28 cellular contexts compared by ENCODE assay signal in the genomic region with DNA sequence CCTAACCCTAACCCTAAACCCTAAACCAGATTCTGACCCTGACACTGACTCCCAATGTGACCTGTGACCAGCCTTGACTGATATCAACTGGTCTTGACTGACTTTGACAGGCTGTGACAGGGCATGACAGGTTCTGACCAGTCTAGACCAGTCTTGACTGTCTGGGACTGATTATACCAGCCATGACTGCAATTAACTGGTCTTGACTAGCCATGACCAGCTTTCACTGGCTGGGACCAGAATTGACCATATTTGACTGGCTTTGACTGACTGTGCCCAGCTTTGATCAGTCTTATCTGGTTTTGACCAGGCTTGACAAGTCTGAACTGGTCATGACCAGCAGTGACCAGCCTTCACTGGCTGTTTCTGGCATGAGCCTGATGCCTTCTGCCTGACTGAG.
"Had no signal": no experiment of that assay in that cellular context is flagged by ENCODE, and none has a peak within 500 bp of the region (broad histone marks: within the 10 kb centered on the region; RNA-seq: fewer than 3 reads in every experiment).

No MANE protein-coding gene starts in this region.

- H3K9me3 ChIP-seq: ascending aorta, esophagus squamous epithelium, gastroesophageal sphincter had no signal

- H3K27me3 ChIP-seq: ascending aorta, brain microvascular endothelial cell, esophagus squamous epithelium, gastroesophageal sphincter had no signal

- DNase-seq: activated CD4-positive, alpha-beta memory T cell treated with anti-CD3 and anti-CD28 coated beads, Interleukin-2, amount 10 ng/mL, durations not matched to agents 7 days and 5 days; activated CD4-positive, alpha-beta T cell treated with anti-CD3 and anti-CD28 coated beads for 1 hour; activated CD4-positive, alpha-beta T cell treated with anti-CD3 and anti-CD28 coated beads for 4 hours; activated CD4-positive, alpha-beta T cell treated with anti-CD3 and anti-CD28 coated beads, Interleukin-2, amount 10 ng/mL, durations not matched to agents 7 days and 5 days; activated CD4-positive, alpha-beta T cell treated with anti-CD3 and anti-CD28 coated beads, Interleukin-2, amount 50 U/mL, for 4 hours; activated CD8-positive, alpha-beta memory T cell treated with anti-CD3 and anti-CD28 coated beads, Interleukin-2, amount 50 U/mL, for 48 hours; activated gamma-delta T cell; activated naive CD4-positive, alpha-beta T cell; activated naive CD4-positive, alpha-beta T cell treated with anti-CD3 and anti-CD28 coated beads, Interleukin-2, amount 10 ng/mL, durations not matched to agents 7 days and 5 days; activated naive CD8-positive, alpha-beta T cell treated with anti-CD3 and anti-CD28 coated beads, Interleukin-2, amount 10 ng/mL, durations not matched to agents 7 days and 5 days; activated T-cell treated with anti-CD3 and anti-CD28 coated beads for 4 hours; activated T-cell treated with anti-CD3 and anti-CD28 coated beads, Interleukin-2, amount 50 U/mL, for 24 hours; activated T-cell treated with anti-CD3 and anti-CD28 coated beads, Interleukin-2, amount 50 U/mL, for 72 hours; brain microvascular endothelial cell; caudate nucleus; cortex of kidney; dermis blood vessel endothelial cell; effector CD4-positive, alpha-beta T cell; effector memory CD8-positive, alpha-beta T cell; esophagus squamous epithelium; foreskin melanocyte; head of caudate nucleus; T-helper 2 cell had no signal

- H3K4me1 ChIP-seq: ascending aorta, esophagus squamous epithelium, gastroesophageal sphincter had no signal

- H3K36me3 ChIP-seq: ascending aorta, brain microvascular endothelial cell, esophagus squamous epithelium, gastroesophageal sphincter had no signal

- FAIRE-seq: colon had no signal

- H3K27ac ChIP-seq: ascending aorta, brain microvascular endothelial cell, epithelial cell of prostate, esophagus squamous epithelium, gastroesophageal sphincter had no signal

- ATAC-seq: activated naive CD4-positive, alpha-beta T cell treated with anti-CD3 and anti-CD28 coated beads, Interleukin-2, amount 50 U/mL, for 72 hours; activated T-cell treated with anti-CD3 and anti-CD28 coated beads, Interleukin-2, amount 50 U/mL, for 72 hours; effector memory CD8-positive, alpha-beta T cell; gastroesophageal sphincter had no signal

- H3K4me3 ChIP-seq: ascending aorta, esophagus squamous epithelium, gastroesophageal sphincter had no signal
